14 cellular contexts compared by ENCODE assay signal in genomic region chr7:127776776-127777390, GRCh38.
DNase-seq lines count a peak whose midpoint lies in the region; FAIRE-seq and TF ChIP-seq lines count a peak whose summit lies in the region.
"Had no signal": no experiment of that assay in that cellular context is flagged by ENCODE, and none has a peak within 500 bp of the region (broad histone marks: within the 10 kb centered on the region; RNA-seq: fewer than 3 reads in every experiment).

No MANE protein-coding gene starts in this region.

- no peak overlapping the region for H2BK5ac ChIP-seq in neuronal stem cell (ENCODE audit: low read length)

- peaks cover 20% of the 10 kb centered on the region for H3K4me1 ChIP-seq in adipocyte (ENCODE audit: control insufficient read depth, insufficient read depth, low read length)
- H3K4me1 ChIP-seq in neuronal stem cell (ENCODE audit: control insufficient read depth in 2 of 2, insufficient read depth in 1 of 2, low read depth in 1 of 2, low read length in 2 of 2), result peaks cover 0 to 5% of the 10 kb centered on the region in 2 donors

- no peak overlapping the region for H4K8ac ChIP-seq in neuronal stem cell (ENCODE audit: low read depth, low read length)

- no peak overlapping the region for H3K4me2 ChIP-seq in neuronal stem cell (ENCODE audit: insufficient read depth, low read length, poor library complexity, severe bottlenecking)

- H3K27ac ChIP-seq in neuronal stem cell (replicated peaks; ENCODE audit: low read length), result no peak overlapping the region
- H3K27ac ChIP-seq: skin epidermis, thyroid gland had no signal

- H3K9ac ChIP-seq in adipocyte (ENCODE audit: low read length) (no peak overlapping the region), neuronal stem cell (ENCODE audit: low read depth, low read length, poor library complexity) (no peak overlapping the region)

- H2AFZ ChIP-seq in neuronal stem cell (ENCODE audit: low read length), result no peak overlapping the region

- H2BK120ac ChIP-seq in neuronal stem cell (ENCODE audit: low read depth, low read length), result no peak overlapping the region

- H3K9me3 ChIP-seq in adipocyte (ENCODE audit: control insufficient read depth, low read length) (no peaks in the 10 kb centered on the region), neuronal stem cell (replicated peaks in 1 of 2; ENCODE audit: control insufficient read depth in 2 of 2, insufficient read depth in 1 of 2, low read depth in 1 of 2, low read length in 2 of 2) (no peaks in the 10 kb centered on the region)
- H3K9me3 ChIP-seq: thyroid gland had no signal

- DNase-seq in HFF-Myc (ENCODE audit: extremely low read depth, low read depth) (peak; percentile 20), adipocyte (ENCODE audit: low read depth) (peak; percentile 80), iris pigment epithelial cell (ENCODE audit: low read depth) (peak; percentile 75), urothelium cell line (ENCODE audit: low spot score) (peak; percentile 31), KG1 (lab: John Stamatoyannopoulos, UW) (no peak), neuronal stem cell (ENCODE audit: low spot score) (no peak)
- DNase-seq in activated CD8-positive, alpha-beta memory T cell treated with anti-CD3 and anti-CD28 coated beads for 24 hours, result no peak
- DNase-seq: activated B cell treated with CpG ODN at 0.5 μM for 24 hours, NCI-H1417, NCI-H524, Right ventricle myocardium superior, thyroid gland had no signal

- H3K18ac ChIP-seq in neuronal stem cell (ENCODE audit: low read length), result no peak overlapping the region

- H3K23ac ChIP-seq in neuronal stem cell (ENCODE audit: low read depth, low read length, poor library complexity), result no peak overlapping the region

- no peaks in the 10 kb centered on the region for H3K79me1 ChIP-seq in neuronal stem cell (ENCODE audit: low read depth, low read length)

- H3K4ac ChIP-seq in neuronal stem cell (ENCODE audit: low read length), result no peak overlapping the region

- no peak overlapping the region for H2AK5ac ChIP-seq in neuronal stem cell (ENCODE audit: low read depth, low read length)

- TF ChIP-seq CTCF in HFF-Myc (IDR thresholded peaks at IDR 0.05; ENCODE audit: low read depth, low read length, missing control alignments), result no peak

- H3K36me3 ChIP-seq in adipocyte (ENCODE audit: control insufficient read depth, insufficient read depth, low read length, severe bottlenecking) (no peaks in the 10 kb centered on the region), neuronal stem cell (replicated peaks in 1 of 2; ENCODE audit: control insufficient read depth in 2 of 2, insufficient read depth in 2 of 2, low read length in 2 of 2) (no peaks in the 10 kb centered on the region)
- H3K36me3 ChIP-seq: thyroid gland had no signal

- no peak overlapping the region for H4K91ac ChIP-seq in neuronal stem cell (ENCODE audit: low read depth, low read length, poor library complexity)

- H2BK12ac ChIP-seq in neuronal stem cell (ENCODE audit: low read length), result no peak overlapping the region

- H3K4me3 ChIP-seq in HFF-Myc (replicated peaks; ENCODE audit: low read depth, low read length) (no peak overlapping the region), adipocyte (ENCODE audit: low read length) (peak overlapping the region; percentile 36), neuronal stem cell (ENCODE audit: low read length in 2 of 2) (no peak overlapping the region)
- H3K4me3 ChIP-seq: skin epidermis, thyroid gland had no signal

- H3K14ac ChIP-seq in neuronal stem cell (ENCODE audit: low read length), result no peak overlapping the region

- H2BK15ac ChIP-seq in neuronal stem cell (ENCODE audit: low read length), result no peak overlapping the region

- no peak for FAIRE-seq in urothelium cell line (lab: Jason Lieb, UNC)
- FAIRE-seq: GM18507 had no signal

- H3K27me3 ChIP-seq in adipocyte (replicated peaks; ENCODE audit: control insufficient read depth, insufficient read depth, low read length), result no peaks in the 10 kb centered on the region
- H3K27me3 ChIP-seq in neuronal stem cell (ENCODE audit: control insufficient read depth in 3 of 3, insufficient read depth in 3 of 3, low read depth in 1 of 3, low read length in 3 of 3), result no peaks in the 10 kb centered on the region
- H3K27me3 ChIP-seq: thyroid gland had no signal

- no CpG with 5 or more reads among the region's 1 CpG for WGBS in neuronal stem cell (ENCODE audit: extremely low coverage in 2 of 2, insufficient read length in 2 of 2, insufficient replicate concordance in 1 of 2), 2 donors

Comparison
In these comparisons a context has a peak if more than half of its experiments do, and no peak if none do; other contexts are left out.
1. DNase-seq: peak in HFF-Myc (single experiment), adipocyte (single experiment), iris pigment epithelial cell (single experiment) and urothelium cell line (single experiment); none in KG1 (single experiment), neuronal stem cell (single experiment) and activated CD8-positive, alpha-beta memory T cell treated with anti-CD3 and anti-CD28 coated beads for 24 hours (single experiment).